20 cellular contexts compared by ENCODE assay signal in genomic region chr2:96881349-96882195, GRCh38. TPM values are rescaled to one million over a fixed set of nuclear protein-coding genes. Genes with fewer than 3 reads are reported as not detected.
DNase-seq lines count a peak whose midpoint lies in the region; ATAC-seq, FAIRE-seq and TF ChIP-seq lines count a peak whose summit lies in the region.
"Had no signal": no experiment of that assay in that cellular context is flagged by ENCODE, and none has a peak within 500 bp of the region (broad histone marks: within the 10 kb centered on the region; RNA-seq: fewer than 3 reads in every experiment).

No MANE protein-coding gene starts in this region.

- H2BK5ac ChIP-seq in H1 (ENCODE audit: low read depth, low read length), result peak overlapping the region; percentile 95

- H2BK15ac ChIP-seq in H1 (ENCODE audit: low read length), result 0 out of 2 replicates have a peak overlapping the region, but pooled peaks have one; percentile 72

- H3K4me1 ChIP-seq in left ventricle myocardium inferior (peaks cover 42% of the 10 kb centered on the region), right atrium auricular region (peaks cover 0 to 16% of the 10 kb centered on the region in 2 donors), H1 (replicated peaks in 1 of 4; ENCODE audit: control insufficient read depth in 3 of 4, insufficient read depth in 4 of 4, low read length in 3 of 4) (peaks cover 3 to 27% (median 15%) of the 10 kb centered on the region in 4 experiments)

- TF ChIP-seq CTCF in left ventricle myocardium inferior (IDR thresholded peaks at IDR 0.05; ENCODE audit: borderline replicate concordance) (no peak), right atrium auricular region (IDR thresholded peaks at IDR 0.05) (no peak), H1 (IDR thresholded peaks at IDR 0.05; ENCODE audit: control extremely low read depth in 1 of 3, insufficient read depth in 1 of 3, low read depth in 1 of 3, low read length in 3 of 3) (no peak), nephron (IDR thresholded peaks at IDR 0.05; ENCODE audit: unreplicated experiment in 3 of 3) (no peak)

- no peak overlapping the region; a peak in 2 of 7 replicates for H3K9ac ChIP-seq in H1 (replicated peaks in 1 of 4; ENCODE audit: extremely low read depth in 1 of 4, low read depth in 3 of 4, low read length in 3 of 4)

- peak; percentile 42 for FAIRE-seq in H1 (lab: Jason Lieb, UNC)
- FAIRE-seq: A204.1, HepG2 had no signal

- H3K79me1 ChIP-seq in H1 (ENCODE audit: low read depth, low read length), result no peaks in the 10 kb centered on the region

- no peak for TF ChIP-seq POLR2A in H1 (IDR thresholded peaks at IDR 0.05; ENCODE audit: control extremely low read depth in 1 of 2, low read depth in 2 of 2, low read length in 2 of 2)

- no peak overlapping the region for H3K4me3 Mint-ChIP-seq in nephron
- H3K4me3 Mint-ChIP-seq: CD8-positive, alpha-beta T cell; HFFc6; naive thymus-derived CD8-positive, alpha-beta T cell; T-helper 1 cell treated with Interleukin-12 subunit alpha and Interleukin-12 subunit beta and Interleukin-4 antibody, amounts not matched to agents 30 μg/mL and 1 μg/mL, for 36 hours had no signal

- peak overlapping the region; percentile 99 for H3K18ac ChIP-seq in H1 (ENCODE audit: extremely low read depth, low read length)

- H3K23ac ChIP-seq in H1 (ENCODE audit: insufficient read length), result no peak overlapping the region

- H4K20me1 ChIP-seq in H1 (replicated peaks in 1 of 2; ENCODE audit: control insufficient read depth in 1 of 2, insufficient read depth in 2 of 2, low read length in 2 of 2), result no peaks in the 10 kb centered on the region

- peak overlapping the region; percentile 99 for H4K91ac ChIP-seq in H1 (replicated peaks; ENCODE audit: insufficient read length, low read length)

- H4K5ac ChIP-seq in H1 (ENCODE audit: insufficient read length, low read depth, low read length), result peak overlapping the region; percentile 82

- H3K36me3 ChIP-seq in left ventricle myocardium inferior (no peaks in the 10 kb centered on the region), right atrium auricular region (no peaks in the 10 kb centered on the region), H1 (ENCODE audit: control insufficient read depth in 2 of 4, insufficient read depth in 4 of 4, low read length in 3 of 4) (no peaks in the 10 kb centered on the region)
- H3K36me3 ChIP-seq: heart left ventricle, left lung, thoracic aorta had no signal

- H2AK5ac ChIP-seq in H1 (ENCODE audit: low read depth, low read length), result peak overlapping the region; percentile 66

- H3K56ac ChIP-seq in H1 (replicated peaks; ENCODE audit: insufficient read length, low read depth, low read length), result peak overlapping the region; percentile 0

- H2AFZ ChIP-seq in H1 (ENCODE audit: low read length), result 0 out of 2 replicates have a peak overlapping the region, but pooled peaks have one; percentile 68

- peak overlapping the region; percentile 100 for H2BK12ac ChIP-seq in H1 (ENCODE audit: low read depth, low read length)

- no peaks in the 10 kb centered on the region for H3K36me3 Mint-ChIP-seq in nephron (ENCODE audit: low read depth)
- H3K36me3 Mint-ChIP-seq: CD8-positive, alpha-beta T cell had no signal

- no peak overlapping the region for H4K8ac ChIP-seq in H1 (ENCODE audit: extremely low read depth, insufficient read depth, low read length)

- H3K27ac Mint-ChIP-seq in nephron, result peak overlapping the region; percentile 74 to 87 (median 85)
- H3K27ac Mint-ChIP-seq: CD8-positive, alpha-beta T cell; HFFc6; T-helper 1 cell treated with Interleukin-12 subunit alpha and Interleukin-12 subunit beta and Interleukin-4 antibody, amounts not matched to agents 30 μg/mL and 1 μg/mL, for 36 hours had no signal

- ATAC-seq in HG02759 (IDR thresholded peaks at IDR 0.05; ENCODE audit: unreplicated experiment) (no peak), sciatic nerve (no peak), GM18867 (IDR thresholded peaks at IDR 0.05; ENCODE audit: unreplicated experiment) (no peak)
- ATAC-seq: CD8-positive, alpha-beta T cell; HepG2; left lung; naive thymus-derived CD8-positive, alpha-beta T cell had no signal

- no peaks in the 10 kb centered on the region for H3K9me3 Mint-ChIP-seq in nephron
- H3K9me3 Mint-ChIP-seq: CD8-positive, alpha-beta T cell; HFFc6; naive thymus-derived CD8-positive, alpha-beta T cell; T-helper 1 cell treated with Interleukin-12 subunit alpha and Interleukin-12 subunit beta and Interleukin-4 antibody, amounts not matched to agents 30 μg/mL and 1 μg/mL, for 36 hours had no signal

- DNase-seq in left ventricle myocardium inferior (no peak), right atrium auricular region (ENCODE audit: low spot score) (no peak), H1 (ENCODE audit: low read depth in 1 of 2, low spot score in 2 of 2) (peak in 1 of 2 experiments; percentile 53), sciatic nerve (ENCODE audit: low spot score) (no peak)
- DNase-seq in stimulated activated CD4-positive, alpha-beta T cell treated with anti-CD3 and anti-CD28 coated beads, Interleukin-4, amount 100 ng/mL, for 24 hours, result no peak
- DNase-seq: activated gamma-delta T cell; CD8-positive, alpha-beta T cell; dermis blood vessel endothelial cell; HFFc6; MV-4-11; naive thymus-derived CD8-positive, alpha-beta T cell had no signal

- peak overlapping the region; percentile 99 for H2BK20ac ChIP-seq in H1 (ENCODE audit: low read length)

- no peaks in the 10 kb centered on the region for H3K27me3 Mint-ChIP-seq in nephron (ENCODE audit: low read depth)
- H3K27me3 Mint-ChIP-seq: naive thymus-derived CD8-positive, alpha-beta T cell had no signal

- CTCF ChIA-PET in H1 (lab: Charles Lee; ENCODE audit: partially characterized antibody), result interaction anchor here (0.6 to 4.1 kb wide), 8 partner anchors 7 to 111 kb away, joined by 3 to 27 read pairs (median 7); partner anchors contain the start of genes ANKRD39 and SEMA4C

- no peaks in the 10 kb centered on the region for H3K27me3 ChIP-seq in left ventricle myocardium inferior (ENCODE audit: low read depth)
- no peaks in the 10 kb centered on the region for H3K27me3 ChIP-seq in right atrium auricular region
- peaks cover 0 to 2% (median under 1%) of the 10 kb centered on the region in 4 experiments; a peak in 2 of 7 replicates for H3K27me3 ChIP-seq in H1 (replicated peaks in 1 of 4; ENCODE audit: control insufficient read depth in 3 of 4, extremely low read depth in 1 of 4, insufficient read depth in 3 of 4, low read length in 3 of 4)

- H3K9me3 ChIP-seq in left ventricle myocardium inferior (replicated peaks) (no peaks in the 10 kb centered on the region), right atrium auricular region (no peaks in the 10 kb centered on the region), H1 (ENCODE audit: insufficient read depth in 2 of 2, low read depth in 1 of 2, low read length in 1 of 2) (no peaks in the 10 kb centered on the region)
- H3K9me3 ChIP-seq: heart left ventricle, left lung, thoracic aorta had no signal

- H2BK120ac ChIP-seq in H1 (replicated peaks; ENCODE audit: low read depth, low read length), result peak overlapping the region; percentile 63

- no peak for TF ChIP-seq RAD21 in H1 (IDR thresholded peaks at IDR 0.05 in 1 of 2, conservative IDR thresholded peaks at IDR 0.05 in 1 of 2; ENCODE audit: low read depth in 2 of 2, low read length in 2 of 2)

- WGBS in H1 (ENCODE audit: extremely low coverage in 1 of 2, insufficient coverage in 1 of 2, insufficient read length in 1 of 2, insufficient replicate concordance in 2 of 2, low coverage in 1 of 2, low lambda C conversion rate in 2 of 2, missing lambda C conversion rate in 1 of 2), 2 experiments, result 18% methylated on average over 10 of the region's 10 CpGs; no CpG with 5 or more reads in 1 of the 2 experiments

- peaks cover 43% of the 10 kb centered on the region for H3K4me1 Mint-ChIP-seq in nephron

- POLR2A ChIA-PET in H1 (lab: Charles Lee; ENCODE audit: partially characterized antibody), result interaction anchor here (0.6 to 4.9 kb wide), 9 partner anchors 9 to 68 kb away, joined by 3 to 25 read pairs (median 5); partner anchors contain the start of gene ANKRD39

- H3K79me2 ChIP-seq in H1 (ENCODE audit: control insufficient read depth in 1 of 2, insufficient read depth in 2 of 2, low read length in 2 of 2), result no peaks in the 10 kb centered on the region

- no peak for TF ChIP-seq EP300 in H1 (IDR thresholded peaks at IDR 0.05; ENCODE audit: borderline replicate concordance in 1 of 2, low read depth in 2 of 2, low read length in 2 of 2)

- intact Hi-C loops in left ventricle myocardium inferior (cut with micrococcal nuclease), result no loop called here
- intact Hi-C loops in sciatic nerve (cut with DNase I), result no loop called here

- no peak overlapping the region for H3K4me3 ChIP-seq in left ventricle myocardium inferior
- H3K4me3 ChIP-seq in right atrium auricular region, result no peak overlapping the region
- peak overlapping the region in 2 of 4 experiments; percentile 7 to 36; a peak in 4 of 8 replicates for H3K4me3 ChIP-seq in H1 (ENCODE audit: extremely low read depth in 1 of 4, insufficient read depth in 2 of 4, low read depth in 3 of 4, low read length in 4 of 4)
- H3K4me3 ChIP-seq: heart left ventricle, left lung, thoracic aorta had no signal

- peak overlapping the region; percentile 11 for H3K14ac ChIP-seq in H1 (ENCODE audit: insufficient read length)

- H3K4ac ChIP-seq in H1 (replicated peaks; ENCODE audit: insufficient read length, low read depth, low read length), result no peak overlapping the region

- H3K27ac ChIP-seq in left ventricle myocardium inferior (replicated peaks), result peak overlapping the region; percentile 19
- H3K27ac ChIP-seq in right atrium auricular region, result no peak overlapping the region
- H3K27ac ChIP-seq in H1 (ENCODE audit: low read depth, low read length), result 0 out of 2 replicates have a peak overlapping the region, but pooled peaks have one; percentile 8
- H3K27ac ChIP-seq: left lung, thoracic aorta had no signal

- peak overlapping the region; percentile 49 to 74 for H3K4me2 ChIP-seq in H1 (ENCODE audit: insufficient read depth in 1 of 2, low read depth in 2 of 2, low read length in 2 of 2)

- H3K23me2 ChIP-seq in H1 (ENCODE audit: low read depth, low read length), result peaks cover 2% of the 10 kb centered on the region; the same call in 1 of the 2 replicates

RNA-seq across cellular contexts. Expression of gene SEMA4C, which starts 11.7 kb away (rescaled TPM):
- total RNA-seq in left ventricle myocardium inferior, result 16.6 TPM
- 10 to 100 TPM; 12.0 to 23.3 TPM for total RNA-seq in right atrium auricular region
- total RNA-seq in H1 (2021; fragmentation: NEBNext Ultra II Directional; extraction: Animal tissue kit (Norgen Biotek cat#: 25700)), result 67.3 and 74.3 TPM in 2 replicates
- polyA plus RNA-seq in H1 (2011; rRNA removed), result 47.5 and 71.4 TPM in 2 replicates
- 58.9 TPM for polyA plus RNA-seq in H1 (2011; cell fraction: cytosol; rRNA removed)
- 141 TPM for polyA plus RNA-seq in H1 (2011; cell fraction: nucleus; rRNA removed)
- 45.7 to 74.3 TPM (median 68.2 TPM) in 4 replicates for polyA plus RNA-seq in H1 (2012, experiment 1 of 2)
- polyA plus RNA-seq in H1 (2012, experiment 2 of 2), result 49.5 TPM
- polyA plus RNA-seq in H1 (2013, experiment 1 of 2), result 61.0 TPM
- polyA plus RNA-seq in H1 (2013, experiment 2 of 2), result 59.0 TPM
- polyA minus RNA-seq in H1 (2011; rRNA and poly(A)+ RNA removed), result 86.3 and 87.9 TPM in 2 replicates
- polyA minus RNA-seq in H1 (2011; cell fraction: cytosol; rRNA and poly(A)+ RNA removed), result 47.3 TPM
- polyA minus RNA-seq in H1 (2011; cell fraction: nucleus; rRNA and poly(A)+ RNA removed), result 43.7 TPM
- total RNA-seq in sciatic nerve, result 136 TPM

RNA-seq across cellular contexts. Expression of gene ANKRD39, which starts 23.8 kb away (rescaled TPM):
- total RNA-seq in left ventricle myocardium inferior, result 14.3 TPM
- 10 to 100 TPM in 1 of 2 donors, 1 to 10 TPM in 1; 8.7 to 12.2 TPM for total RNA-seq in right atrium auricular region
- total RNA-seq in H1 (2021; fragmentation: NEBNext Ultra II Directional; extraction: Animal tissue kit (Norgen Biotek cat#: 25700)), result 18.5 and 19.7 TPM in 2 replicates
- polyA plus RNA-seq in H1 (2011; rRNA removed), result 21.3 and 22.9 TPM in 2 replicates
- polyA plus RNA-seq in H1 (2011; cell fraction: cytosol; rRNA removed), result 18.1 TPM
- polyA plus RNA-seq in H1 (2011; cell fraction: nucleus; rRNA removed), result 36.1 TPM
- polyA plus RNA-seq in H1 (2012, experiment 1 of 2), result 15.8 to 18.8 TPM (median 16.9 TPM) in 4 replicates
- polyA plus RNA-seq in H1 (2012, experiment 2 of 2), result 21.7 TPM
- polyA plus RNA-seq in H1 (2013, experiment 1 of 2), result 18.2 TPM
- polyA plus RNA-seq in H1 (2013, experiment 2 of 2), result 18.1 TPM
- polyA minus RNA-seq in H1 (2011; rRNA and poly(A)+ RNA removed), result 6.8 and 7.2 TPM in 2 replicates
- 5.2 TPM for polyA minus RNA-seq in H1 (2011; cell fraction: cytosol; rRNA and poly(A)+ RNA removed)
- 10.3 TPM for polyA minus RNA-seq in H1 (2011; cell fraction: nucleus; rRNA and poly(A)+ RNA removed)
- total RNA-seq in sciatic nerve, result 15.9 TPM

RNA-seq across cellular contexts. Expression of gene ANKRD23, which starts 37.8 kb away (rescaled TPM):
- total RNA-seq in left ventricle myocardium inferior (14.4 TPM), right atrium auricular region (10 to 100 TPM in 1 of 2 donors, 1 to 10 TPM in 1; 9.3 to 23.0 TPM), sciatic nerve (8.3 TPM)
- total RNA-seq in H1 (2021; fragmentation: NEBNext Ultra II Directional; extraction: Animal tissue kit (Norgen Biotek cat#: 25700)), result 2.9 and 3.5 TPM in 2 replicates
- polyA plus RNA-seq in H1 (2011; rRNA removed), result 3.4 and 4.8 TPM in 2 replicates
- 3.9 TPM for polyA plus RNA-seq in H1 (2011; cell fraction: cytosol; rRNA removed)
- 29.4 TPM for polyA plus RNA-seq in H1 (2011; cell fraction: nucleus; rRNA removed)
- 2.3 to 5.8 TPM (median 3.8 TPM) in 4 replicates for polyA plus RNA-seq in H1 (2012, experiment 1 of 2)
- polyA plus RNA-seq in H1 (2012, experiment 2 of 2), result 2.0 TPM
- polyA plus RNA-seq in H1 (2013, experiment 1 of 2), result 2.5 TPM
- 2.4 TPM for polyA plus RNA-seq in H1 (2013, experiment 2 of 2)
- 2.6 and 3.1 TPM in 2 replicates for polyA minus RNA-seq in H1 (2011; rRNA and poly(A)+ RNA removed)
- 2.9 TPM for polyA minus RNA-seq in H1 (2011; cell fraction: cytosol; rRNA and poly(A)+ RNA removed)
- polyA minus RNA-seq in H1 (2011; cell fraction: nucleus; rRNA and poly(A)+ RNA removed), result 3.9 TPM

Comparison
In these comparisons a context has a peak if more than half of its experiments do, and no peak if none do; other contexts are left out.
1. H3K27ac ChIP-seq: peak in left ventricle myocardium inferior (single experiment) and H1 (single experiment); none in right atrium auricular region (0 of 2).